Comparison of ENCODE assay signal across 8 cellular contexts in the genomic region with DNA sequence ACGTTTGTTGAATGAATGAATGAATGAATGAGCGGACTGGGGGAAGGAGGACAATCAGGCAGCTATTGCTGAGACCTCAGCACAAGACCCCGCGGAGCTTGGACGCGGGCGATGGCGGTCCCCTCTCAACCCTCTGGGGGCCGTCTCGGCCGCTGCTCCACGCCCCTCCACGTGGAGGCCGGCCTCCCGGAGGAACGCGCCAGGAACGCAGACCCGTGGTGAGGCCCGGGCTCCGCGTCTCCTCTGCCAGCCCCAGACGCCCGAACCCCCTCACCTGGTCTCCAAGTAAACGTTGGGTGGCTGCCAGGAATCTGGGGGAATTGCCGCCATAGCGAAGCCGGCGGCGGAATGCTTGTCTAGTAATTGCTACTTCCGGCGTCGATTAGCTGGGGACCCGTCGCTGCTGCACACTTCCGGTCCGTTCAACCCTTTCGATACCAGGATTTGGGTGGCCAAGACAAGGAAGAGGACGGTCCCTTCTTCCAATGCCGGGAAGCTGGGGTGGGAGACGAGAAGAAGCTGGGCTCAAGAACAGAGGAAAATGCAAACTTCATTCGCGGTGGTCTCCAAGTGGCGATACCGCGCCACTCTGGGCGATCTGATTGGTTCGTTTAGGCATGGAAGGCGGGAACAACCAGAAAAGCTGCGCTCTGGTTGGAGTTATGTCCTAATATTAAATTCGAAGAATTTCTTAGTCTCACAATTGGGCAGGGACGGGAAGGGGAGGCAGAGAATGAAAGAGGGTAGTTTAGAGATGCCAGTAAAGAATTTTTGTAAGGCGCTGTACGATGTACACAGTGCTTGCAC. TPM values are rescaled to one million over a fixed set of nuclear protein-coding genes. Genes with fewer than 3 reads are reported as not detected.
A peak's percentile ranks its signal among the peaks of the same experiment; 100 is the strongest.
DNase-seq lines count a peak whose midpoint lies in the region; ATAC-seq and TF ChIP-seq lines count a peak whose summit lies in the region.

A gene (minus strand): TSS at position 361 of the 807 bp plus-strand sequence. CDS start 31 bp downstream, at position 330.

- H3K27me3 Mint-ChIP-seq in activated CD8-positive, alpha-beta memory T cell treated with anti-CD3 and anti-CD28 coated beads, Interleukin-2, amount 10 ng/mL, durations not matched to agents 7 days and 5 days, result peaks cover 2% of the 10 kb centered on the region
- peaks cover 26% of the 10 kb centered on the region for H3K27me3 Mint-ChIP-seq in endodermal cell (ENCODE audit: insufficient read depth)

- no peaks in the 10 kb centered on the region for H3K9me3 Mint-ChIP-seq in activated CD8-positive, alpha-beta memory T cell treated with anti-CD3 and anti-CD28 coated beads, Interleukin-2, amount 10 ng/mL, durations not matched to agents 7 days and 5 days (ENCODE audit: low read depth)
- no peaks in the 10 kb centered on the region for H3K9me3 Mint-ChIP-seq in endodermal cell

- H3K27ac Mint-ChIP-seq in activated CD8-positive, alpha-beta memory T cell treated with anti-CD3 and anti-CD28 coated beads, Interleukin-2, amount 10 ng/mL, durations not matched to agents 7 days and 5 days, result peak within 1 kb of the TSS; percentile 100
- H3K27ac Mint-ChIP-seq in endodermal cell, result peak within 1 kb of the TSS; percentile 99

- CTCF ChIA-PET in activated CD8-positive, alpha-beta memory T cell treated with anti-CD3 and anti-CD28 coated beads, Interleukin-2, amount 10 ng/mL, durations not matched to agents 7 days and 5 days (lab: Charles Lee), result interaction anchor here (0.7 to 16.9 kb wide), 22 partner anchors 11 to 336 kb away, joined by 3 to 269 read pairs (median 5); a partner anchor contains a TSS

- H3K56ac ChIP-seq in mesendoderm (ENCODE audit: low read length), result peak within 1 kb of the TSS; percentile 88

- DNase-seq in CMK (ENCODE audit: low read depth) (peak; percentile 75), HT1080 (ENCODE audit: low read depth) (peak; percentile 89), NT2/D1 (ENCODE audit: low read depth, low spot score) (peak; percentile 67), endodermal cell (peak; percentile 92), mesendoderm (peak; percentile 93)
- DNase-seq in activated CD8-positive, alpha-beta memory T cell treated with anti-CD3 and anti-CD28 coated beads, Interleukin-2, amount 10 ng/mL, durations not matched to agents 7 days and 5 days, result peak; percentile 89
- DNase-seq in stimulated activated CD8-positive, alpha-beta memory T cell treated with anti-CD3 and anti-CD28 coated beads, Interleukin-15, amount 100 ng/mL, for 1 hour (ENCODE audit: low read depth), result peak; percentile 63

- peaks cover 5% of the 10 kb centered on the region for H3K79me2 ChIP-seq in mesendoderm (ENCODE audit: control insufficient read depth, insufficient read depth, low read length)

- H3K4me2 ChIP-seq in mesendoderm (ENCODE audit: low read length), result peak within 1 kb of the TSS; percentile 38

- no peak for TF ChIP-seq CTCF in endodermal cell (conservative IDR thresholded peaks at IDR 0.05)

- peak within 1 kb of the TSS; percentile 98 for H3K18ac ChIP-seq in mesendoderm (ENCODE audit: low read length)

- H3K9ac ChIP-seq in NT2/D1 (ENCODE audit: insufficient read length, low read depth) (peak within 1 kb of the TSS; percentile 91), endodermal cell (ENCODE audit: extremely low read depth, low read length, poor library complexity, severe bottlenecking) (peak within 1 kb of the TSS; percentile 74), mesendoderm (ENCODE audit: low read length) (peak within 1 kb of the TSS; percentile 73)

- peaks cover 53% of the 10 kb centered on the region for H3K4me1 Mint-ChIP-seq in activated CD8-positive, alpha-beta memory T cell treated with anti-CD3 and anti-CD28 coated beads, Interleukin-2, amount 10 ng/mL, durations not matched to agents 7 days and 5 days
- peaks cover 13% of the 10 kb centered on the region for H3K4me1 Mint-ChIP-seq in endodermal cell

- H3K4me3 ChIP-seq in NT2/D1 (ENCODE audit: insufficient read length, low read depth) (peak within 1 kb of the TSS; percentile 75), endodermal cell (ENCODE audit: low read length) (peak within 1 kb of the TSS; percentile 97), mesendoderm (ENCODE audit: low read length) (peak within 1 kb of the TSS; percentile 54)

- peak within 1 kb of the TSS; percentile 55 for H2BK5ac ChIP-seq in mesendoderm (ENCODE audit: low read length)

- H3K4ac ChIP-seq in mesendoderm (ENCODE audit: low read depth, low read length), result peak within 1 kb of the TSS; percentile 77

- H2AK5ac ChIP-seq in mesendoderm (ENCODE audit: low read length), result no peak within 1 kb of the TSS

- H4K5ac ChIP-seq in mesendoderm (ENCODE audit: low read length), result no peak within 1 kb of the TSS

- H3K4me1 ChIP-seq in NT2/D1 (ENCODE audit: insufficient read depth, insufficient read length) (no peaks in the 10 kb centered on the region), endodermal cell (ENCODE audit: control insufficient read depth, insufficient read depth, low read length) (no peaks in the 10 kb centered on the region), mesendoderm (ENCODE audit: control insufficient read depth, low read depth, low read length) (no peaks in the 10 kb centered on the region)

- H3K27ac ChIP-seq in endodermal cell (ENCODE audit: low read depth, low read length), result peak within 1 kb of the TSS; percentile 84
- H3K27ac ChIP-seq in mesendoderm (ENCODE audit: low read depth, low read length), result peak within 1 kb of the TSS; percentile 59

- H2BK15ac ChIP-seq in mesendoderm (replicated peaks; ENCODE audit: low read depth), result no peak within 1 kb of the TSS

- peak; percentile 48 for ATAC-seq in GM19468 (IDR thresholded peaks at IDR 0.05; ENCODE audit: extremely low read depth, unreplicated experiment)
- peak; percentile 90 for ATAC-seq in activated CD8-positive, alpha-beta memory T cell treated with anti-CD3 and anti-CD28 coated beads, Interleukin-2, amount 10 ng/mL, durations not matched to agents 7 days and 5 days

- H3K36me3 Mint-ChIP-seq in activated CD8-positive, alpha-beta memory T cell treated with anti-CD3 and anti-CD28 coated beads, Interleukin-2, amount 10 ng/mL, durations not matched to agents 7 days and 5 days, result peaks cover 14% of the 10 kb centered on the region
- H3K36me3 Mint-ChIP-seq in endodermal cell (ENCODE audit: low read depth), result peaks cover 15% of the 10 kb centered on the region

- peak within 1 kb of the TSS; percentile 99 for H3K4me3 Mint-ChIP-seq in activated CD8-positive, alpha-beta memory T cell treated with anti-CD3 and anti-CD28 coated beads, Interleukin-2, amount 10 ng/mL, durations not matched to agents 7 days and 5 days
- H3K4me3 Mint-ChIP-seq in endodermal cell, result peak within 1 kb of the TSS; percentile 87

- 0 to 1% methylated on average over 25 to 52 of the region's 54 CpGs for WGBS in endodermal cell (ENCODE audit: insufficient coverage in 1 of 2, insufficient read length in 1 of 2), 2 experiments
- WGBS in mesendoderm (ENCODE audit: extremely low coverage, insufficient coverage, low lambda C conversion rate), result no CpG with 5 or more reads among the region's 54 CpGs

- no peaks in the 10 kb centered on the region for H3K79me1 ChIP-seq in mesendoderm (ENCODE audit: low read length)

- H4K8ac ChIP-seq in mesendoderm (ENCODE audit: low read depth, low read length), result no peak within 1 kb of the TSS

- H3K23ac ChIP-seq in mesendoderm (ENCODE audit: low read length), result no peak within 1 kb of the TSS

- H3K9me3 ChIP-seq in NT2/D1 (ENCODE audit: insufficient read depth, low read length), result no peaks in the 10 kb centered on the region
- H3K9me3 ChIP-seq in endodermal cell (ENCODE audit: control insufficient read depth, low read length), result no peaks in the 10 kb centered on the region

- H3K27me3 ChIP-seq in NT2/D1 (ENCODE audit: insufficient read depth, insufficient read length) (no peaks in the 10 kb centered on the region), endodermal cell (ENCODE audit: control insufficient read depth, insufficient read depth, low read length, poor library complexity, severe bottlenecking) (peaks cover 16% of the 10 kb centered on the region), mesendoderm (ENCODE audit: insufficient read depth, low read length, poor library complexity) (no peaks in the 10 kb centered on the region)

- H3K36me3 ChIP-seq in NT2/D1 (ENCODE audit: insufficient read depth, insufficient read length, low read length), result peaks cover 38% of the 10 kb centered on the region
- peaks cover 21% of the 10 kb centered on the region for H3K36me3 ChIP-seq in endodermal cell (ENCODE audit: control insufficient read depth, insufficient read depth, low read length)
- no peaks in the 10 kb centered on the region for H3K36me3 ChIP-seq in mesendoderm (ENCODE audit: control insufficient read depth, insufficient read depth, low read length)

- no peak within 1 kb of the TSS for H2BK120ac ChIP-seq in mesendoderm (ENCODE audit: low read depth, low read length)

RNA-seq across cellular contexts. Expression of the gene that starts here (rescaled TPM):
- total RNA-seq in HT1080 (2014; rRNA removed; shearing (Covaris generic)), result 49.7 and 60.3 TPM in 2 replicates
- 61.3 and 65.4 TPM in 2 replicates for polyA plus RNA-seq in HT1080 (2015; cell fraction: cytosol; rRNA removed)
- polyA plus RNA-seq in HT1080 (2015; cell fraction: nucleus; rRNA removed), result 26.9 and 27.5 TPM in 2 replicates
- total RNA-seq in activated CD8-positive, alpha-beta memory T cell treated with anti-CD3 and anti-CD28 coated beads, Interleukin-2, amount 10 ng/mL, durations not matched to agents 7 days and 5 days, result 10 to 100 TPM; 30.8 to 39.9 TPM
- 10 to 100 TPM; 36.7 to 53.3 TPM for total RNA-seq in endodermal cell
- 68.5 TPM for polyA plus RNA-seq in endodermal cell (2013, experiment 1 of 2)
- 66.8 TPM for polyA plus RNA-seq in endodermal cell (2013, experiment 2 of 2)
- 105 TPM for polyA plus RNA-seq in mesendoderm (2013, experiment 1 of 2)
- 104 TPM for polyA plus RNA-seq in mesendoderm (2013, experiment 2 of 2)

Comparison
In these comparisons a context has a peak if more than half of its experiments do, and no peak if none do; other contexts are left out.
1. Peak in every context shown above with its lines: DNase-seq, ATAC-seq, H3K4me3 ChIP-seq and H3K27ac ChIP-seq.